ENCODE assay signal across 9 cellular contexts in genomic region chr2:84427235-84428138, GRCh38. TPM values are rescaled to one million over a fixed set of nuclear protein-coding genes. Genes with fewer than 3 reads are reported as not detected.
DNase-seq lines count a peak whose midpoint lies in the region; ATAC-seq and TF ChIP-seq lines count a peak whose summit lies in the region.
"Had no signal": no experiment of that assay in that cellular context is flagged by ENCODE, and none has a peak within 500 bp of the region (broad histone marks: within the 10 kb centered on the region; RNA-seq: fewer than 3 reads in every experiment).

No MANE protein-coding gene starts in this region.

- POLR2A ChIA-PET in T-cell (lab: Charles Lee) = no interaction called here

- peaks cover 43% of the 10 kb centered on the region for H3K36me3 ChIP-seq in osteoblast (ENCODE audit: insufficient read depth, low read length)

- DNase-seq in T-cell = no peak
- DNase-seq in osteoblast (ENCODE audit: insufficient read length, low spot score, missing footprints) = peak; percentile 32
- no peak for DNase-seq in stimulated activated CD4-positive, alpha-beta T cell treated with anti-CD3 and anti-CD28 coated beads, Interleukin-4, amount 100 ng/mL, for 4 hours

- H3K27me3 ChIP-seq in osteoblast (ENCODE audit: insufficient read depth, low read length) = no peaks in the 10 kb centered on the region

- H3K9me3 Mint-ChIP-seq in T-cell = no peaks in the 10 kb centered on the region
- H3K9me3 Mint-ChIP-seq in activated T-helper 17 cell treated with anti-CD3 and anti-CD28 coated beads, Interleukin-2, amount 50 U/mL, for 72 hours = no peaks in the 10 kb centered on the region
- H3K9me3 Mint-ChIP-seq: IgD-negative memory B cell had no signal

- CTCF ChIA-PET in T-cell (lab: Charles Lee) = interaction anchor here in 1 of 2 donors (0.6 kb wide), 1 partner anchor 85 kb away, joined by 3 read pairs; no protein-coding TSS in a partner anchor

- H3K4me1 ChIP-seq in osteoblast (ENCODE audit: insufficient read depth, low read length) = peaks cover 10% of the 10 kb centered on the region

- TF ChIP-seq CTCF in osteoblast (IDR thresholded peaks at IDR 0.05; ENCODE audit: extremely low read depth, low read depth, low read length) = no peak

- H3K79me2 ChIP-seq in osteoblast (ENCODE audit: insufficient read depth, low read length) = no peaks in the 10 kb centered on the region

- H3K27me3 Mint-ChIP-seq in T-cell = no peaks in the 10 kb centered on the region
- H3K27me3 Mint-ChIP-seq in activated T-helper 17 cell treated with anti-CD3 and anti-CD28 coated beads, Interleukin-2, amount 50 U/mL, for 72 hours = no peaks in the 10 kb centered on the region
- H3K27me3 Mint-ChIP-seq: IgD-negative memory B cell had no signal

- no peak overlapping the region for H2AFZ ChIP-seq in osteoblast (ENCODE audit: low read length)

- H3K36me3 Mint-ChIP-seq in T-cell = peaks cover 57% of the 10 kb centered on the region
- peaks cover 82% of the 10 kb centered on the region for H3K36me3 Mint-ChIP-seq in activated T-helper 17 cell treated with anti-CD3 and anti-CD28 coated beads, Interleukin-2, amount 50 U/mL, for 72 hours (ENCODE audit: low read depth)

- H3K27ac Mint-ChIP-seq in T-cell = peak overlapping the region; percentile 33 to 44
- no peak overlapping the region for H3K27ac Mint-ChIP-seq in activated T-helper 17 cell treated with anti-CD3 and anti-CD28 coated beads, Interleukin-2, amount 50 U/mL, for 72 hours

- ATAC-seq in GM18907 (IDR thresholded peaks at IDR 0.05; ENCODE audit: unreplicated experiment) (peak; percentile 74), HG02759 (IDR thresholded peaks at IDR 0.05; ENCODE audit: unreplicated experiment) (peak; percentile 61), T-cell (replicated peaks in 1 of 4) (no peak), GM18873 (IDR thresholded peaks at IDR 0.05; ENCODE audit: low FRiP score, unreplicated experiment) (no peak)
- ATAC-seq in activated T-helper 17 cell treated with anti-CD3 and anti-CD28 coated beads, Interleukin-2, amount 50 U/mL, for 72 hours (replicated peaks) = no peak

- H4K20me1 ChIP-seq in osteoblast (ENCODE audit: insufficient read depth, low read length) = no peaks in the 10 kb centered on the region

- H3K4me3 Mint-ChIP-seq in T-cell = no peak overlapping the region
- H3K4me3 Mint-ChIP-seq in activated T-helper 17 cell treated with anti-CD3 and anti-CD28 coated beads, Interleukin-2, amount 50 U/mL, for 72 hours = no peak overlapping the region

- H3K9me3 ChIP-seq in osteoblast (ENCODE audit: low read depth, low read length) = no peaks in the 10 kb centered on the region

- no peak overlapping the region for H3K4me2 ChIP-seq in osteoblast (ENCODE audit: insufficient read depth, low read length)

- H3K4me1 Mint-ChIP-seq in T-cell = peaks cover 0 to 2% (median 0%) of the 10 kb centered on the region in 3 donors
- H3K4me1 Mint-ChIP-seq in activated T-helper 17 cell treated with anti-CD3 and anti-CD28 coated beads, Interleukin-2, amount 50 U/mL, for 72 hours = no peaks in the 10 kb centered on the region

- no peak overlapping the region for H3K4me3 ChIP-seq in osteoblast (ENCODE audit: insufficient read depth, low read length)

- H3K27ac ChIP-seq in osteoblast (ENCODE audit: low read depth, low read length) = no peak overlapping the region
- H3K27ac ChIP-seq: epithelial cell of prostate had no signal

RNA-seq across cellular contexts. Expression of gene SUCLG1, which starts 31.6 kb away (rescaled TPM):
- total RNA-seq in T-cell (10 to 100 TPM; 38.9 to 49.3 (median 46.9) TPM), osteoblast (45.2 and 57.2 TPM in 2 replicates)
- 10 to 100 TPM; 43.4 to 80.0 TPM for total RNA-seq in activated T-helper 17 cell treated with anti-CD3 and anti-CD28 coated beads, Interleukin-2, amount 50 U/mL, for 72 hours

Comparison
In these comparisons a context has a peak if more than half of its experiments do, and no peak if none do; other contexts are left out.
1. ATAC-seq: peak in GM18907 (single experiment) and HG02759 (single experiment); none in T-cell (0 of 4), GM18873 (single experiment) and activated T-helper 17 cell treated with anti-CD3 and anti-CD28 coated beads, Interleukin-2, amount 50 U/mL, for 72 hours (single experiment).